In genomic region chr12:123364532-123365140, GRCh38 we compare ENCODE assay signal across 8 cellular contexts. TPM values are rescaled to one million over a fixed set of nuclear protein-coding genes. Genes with fewer than 3 reads are reported as not detected.
DNase-seq lines count a peak whose midpoint lies in the region; ATAC-seq and TF ChIP-seq lines count a peak whose summit lies in the region.

Gene SBNO1 (minus strand): TSS chr12:123364847. CDS start chr12:123350441, 14,406 bp downstream.

- no peaks in the 10 kb centered on the region for H3K9me3 Mint-ChIP-seq in chondrocyte (ENCODE audit: low read depth)

- ATAC-seq in GM18867 (IDR thresholded peaks at IDR 0.05; ENCODE audit: unreplicated experiment) (peak; percentile 46), HG03135 (IDR thresholded peaks at IDR 0.05; ENCODE audit: unreplicated experiment) (peak; percentile 33), left colon (peak; percentile 82)

- no peak for TF ChIP-seq CTCF in chondrocyte (IDR thresholded peaks at IDR 0.05)

- no peaks in the 10 kb centered on the region for H3K27me3 Mint-ChIP-seq in chondrocyte (ENCODE audit: low read depth)

- intact Hi-C loops in left colon (cut with DNase I, micrococcal nuclease): no loop called here

- DNase-seq in 8988T: peak; percentile 68
- peak; percentile 92 to 93 for DNase-seq in NCI-H446 (lab: John Stamatoyannopoulos, UW)
- peak; percentile 77 for DNase-seq in activated CD4-positive, CD25-positive, alpha-beta regulatory T cell treated with anti-CD3 and anti-CD28 coated beads, Interleukin-2, amount 50 U/mL, for 16 hours (ENCODE audit: low read depth, low spot score)
- peak; percentile 90 for DNase-seq in chondrocyte (ENCODE audit: low spot score)
- peak; percentile 92 to 93 for DNase-seq in left colon
- peak; percentile 89 for DNase-seq in stimulated activated CD4-positive, alpha-beta T cell treated with anti-CD3 and anti-CD28 coated beads, Interleukin-1b, Interleukin-23, amount 100 ng/mL, for 48 hours

- peaks cover 18% of the 10 kb centered on the region for H3K4me1 Mint-ChIP-seq in chondrocyte (ENCODE audit: low read depth)

- peak within 1 kb of the TSS; percentile 84 for H3K4me3 Mint-ChIP-seq in chondrocyte (ENCODE audit: unreplicated experiment)

- no peaks in the 10 kb centered on the region for H3K36me3 Mint-ChIP-seq in chondrocyte (ENCODE audit: low read depth)

- H3K27ac Mint-ChIP-seq in chondrocyte (ENCODE audit: unreplicated experiment): peak within 1 kb of the TSS; percentile 97

RNA-seq across cellular contexts. Expression of gene SBNO1, which starts in this region (rescaled TPM):
- total RNA-seq in chondrocyte (33.5 to 37.7 TPM (median 37.3 TPM) in 3 replicates), left colon (10 to 100 TPM; 28.3 to 31.0 TPM)

Comparison
In these comparisons a context has a peak if more than half of its experiments do, and no peak if none do; other contexts are left out.
1. Peak in every context shown above with its lines: DNase-seq and ATAC-seq.